8 cellular contexts compared by ENCODE assay signal in genomic region chr1:84690397-84691138, GRCh38. TPM values are rescaled to one million over a fixed set of nuclear protein-coding genes. Genes with fewer than 3 reads are reported as not detected.
DNase-seq lines count a peak whose midpoint lies in the region; ATAC-seq, FAIRE-seq and TF ChIP-seq lines count a peak whose summit lies in the region.

Gene SSX2IP, minus strand, starts transcription at chr1:84690461. Its CDS starts 19,242 bp downstream, at chr1:84671219.

- 0 to 1% (median 1%) methylated on average over 47 to 68 of the region's 68 CpGs for WGBS in small intestine, 3 donors

- FAIRE-seq in small intestine (lab: Jason Lieb, UNC) = no peak

- peak; percentile 90 for ATAC-seq in HG03175 (IDR thresholded peaks at IDR 0.05; ENCODE audit: unreplicated experiment)

- DNase-seq in AG08395 (ENCODE audit: low spot score) (peak; percentile 99), NCI-H2227 treated with DMSO at 0.1 percent for 48 hours (lab: John Stamatoyannopoulos, UW) (peak; percentile 95), cardiac fibroblast (ENCODE audit: low read depth in 2 of 2) (peak; percentile 97 to 98), iPS-NIHi7 (ENCODE audit: extremely low spot score) (peak; percentile 94), small intestine (peak; percentile 98)

- peak within 1 kb of the TSS; percentile 88 to 95 for H3K27ac ChIP-seq in small intestine (ENCODE audit: low read depth in 1 of 2, low read length in 1 of 2)

- H3K36me3 ChIP-seq in small intestine (ENCODE audit: control insufficient read depth in 2 of 2, insufficient read depth in 2 of 2, low read length in 2 of 2) = no peaks in the 10 kb centered on the region

- no peaks in the 10 kb centered on the region for H3K9me3 ChIP-seq in small intestine (ENCODE audit: control insufficient read depth, low read depth)

- no peaks in the 10 kb centered on the region for H3K27me3 ChIP-seq in small intestine (ENCODE audit: control insufficient read depth in 2 of 2, insufficient read depth in 2 of 2, low read length in 2 of 2)

- TF ChIP-seq POLR2A in GM18951 (IDR thresholded peaks at IDR 0.05; ENCODE audit: extremely low read depth, insufficient read depth, insufficient read length) = peak; percentile 69

- in situ Hi-C loops in GM18951 (cut with MboI; ENCODE audit: low sequenced_read_pairs, unreplicated experiment) = no loop called here

- peak within 1 kb of the TSS; percentile 77 for H3K4me3 ChIP-seq in WI38 (ENCODE audit: low read depth, low read length)
- H3K4me3 ChIP-seq in cardiac fibroblast (replicated peaks in 1 of 2; ENCODE audit: low read depth in 2 of 2, low read length in 2 of 2) = peak within 1 kb of the TSS; percentile 70 to 85
- H3K4me3 ChIP-seq in small intestine (ENCODE audit: low read depth in 1 of 2, low read length in 2 of 2) = peak within 1 kb of the TSS; percentile 81 to 83

- TF ChIP-seq CTCF in WI38 (IDR thresholded peaks at IDR 0.05; ENCODE audit: low read depth, low read length) = no peak
- no peak for TF ChIP-seq CTCF in cardiac fibroblast (IDR thresholded peaks at IDR 0.05; ENCODE audit: low read depth, low read length)

- H3K4me1 ChIP-seq in small intestine (ENCODE audit: control insufficient read depth in 2 of 2, insufficient read depth in 1 of 2, low read depth in 1 of 2, low read length in 1 of 2) = peaks cover 0 to 3% of the 10 kb centered on the region in 2 donors

RNA-seq across cellular contexts. Expression of gene SSX2IP, which starts in this region (rescaled TPM):
- polyA plus RNA-seq in small intestine = 10 to 100 TPM in 2 of 3 donors, 1 to 10 TPM in 1; 5.7 to 15.7 (median 11.6) TPM

Comparison
In these comparisons a context has a peak if more than half of its experiments do, and no peak if none do; other contexts are left out.
1. Peak in every context shown above with its lines: DNase-seq, ATAC-seq, H3K4me3 ChIP-seq and H3K27ac ChIP-seq.